ENCODE assay signal across 8 cellular contexts in the genomic region with DNA sequence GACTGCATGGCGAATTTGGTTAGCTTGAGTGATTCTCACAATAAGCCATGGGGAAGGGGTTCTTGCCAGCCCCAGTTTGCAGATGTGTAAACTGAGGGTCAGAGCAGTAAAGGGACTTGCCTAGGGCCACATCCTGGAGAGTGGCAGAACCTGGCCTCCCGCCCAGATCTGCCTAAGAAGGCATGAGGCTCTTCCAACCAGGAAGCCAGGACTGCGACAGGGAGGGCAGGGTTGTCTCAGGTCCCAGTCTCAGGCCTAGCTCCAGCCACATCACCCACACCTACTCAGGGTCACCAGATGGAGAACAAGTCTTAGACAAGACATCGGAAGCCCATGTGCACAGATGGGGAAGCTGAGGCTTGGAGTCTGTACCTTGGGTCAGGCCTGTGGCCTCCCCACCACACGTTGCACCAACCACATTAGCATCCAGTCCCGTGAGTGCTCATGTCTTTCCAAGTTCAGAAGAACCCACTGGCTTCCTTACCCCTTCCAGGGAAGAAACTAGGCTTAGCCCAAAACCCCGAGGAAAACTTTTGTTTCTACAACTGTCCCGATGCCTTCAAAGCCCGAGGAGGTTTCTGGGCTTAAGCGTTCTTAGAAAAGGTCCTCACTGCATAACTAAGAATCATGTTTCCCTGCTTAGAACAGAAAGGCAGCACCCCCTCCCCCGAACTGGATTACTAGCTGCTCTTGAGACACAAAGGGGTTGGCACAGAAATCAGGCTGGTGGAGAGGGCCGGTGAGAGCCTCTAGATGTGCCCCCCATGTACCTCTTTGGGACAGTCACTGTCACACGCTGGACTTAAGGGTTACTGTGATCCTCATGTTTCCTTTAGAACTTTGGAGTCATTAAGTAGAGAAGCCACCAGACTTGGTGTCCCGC. TPM values are rescaled to one million over a fixed set of nuclear protein-coding genes. Genes with fewer than 3 reads are reported as not detected.
A peak's percentile ranks its signal among the peaks of the same experiment; 100 is the strongest.
DNase-seq lines count a peak whose midpoint lies in the region; ATAC-seq, FAIRE-seq and TF ChIP-seq lines count a peak whose summit lies in the region.

No MANE protein-coding gene starts in this region.

- peak; percentile 41 for DNase-seq in activated naive CD4-positive, alpha-beta T cell treated with anti-CD3 and anti-CD28 coated beads, Interleukin-2, amount 10 ng/mL, durations not matched to agents 7 days and 5 days
- no peak for DNase-seq in activated naive CD4-positive, alpha-beta T cell (lab: John Stamatoyannopoulos, UW)
- peak; percentile 60 to 62 for DNase-seq in activated T-cell treated with anti-CD3 and anti-CD28 coated beads, Interleukin-2, amount 50 U/mL, for 48 hours
- DNase-seq in HepG2 (ENCODE audit: low spot score) (no peak), transverse colon (no peak), T1000 (lab: John Stamatoyannopoulos, UW) (no peak), HEK293T (ENCODE audit: extremely low spot score) (no peak), mesenchymal stem cell (no peak)

- no peak overlapping the region for H4K91ac ChIP-seq in mesenchymal stem cell (ENCODE audit: low read length)

- peaks cover 65% of the 10 kb centered on the region for H3K36me3 Mint-ChIP-seq in activated naive CD4-positive, alpha-beta T cell treated with anti-CD3 and anti-CD28 coated beads, Interleukin-2, amount 10 ng/mL, durations not matched to agents 7 days and 5 days

- no peak overlapping the region for H3K4ac ChIP-seq in mesenchymal stem cell (ENCODE audit: low read depth in 1 of 2, low read length in 2 of 2)

- no peaks in the 10 kb centered on the region for H4K20me1 ChIP-seq in HepG2 (ENCODE audit: insufficient read depth, low read length)

- H3K4me3 ChIP-seq in HepG2 (replicated peaks in 1 of 3; ENCODE audit: insufficient read depth in 1 of 3, low read depth in 2 of 3, low read length in 3 of 3) (peak overlapping the region in 2 of 3 experiments; percentile 26 to 68; a peak in 4 of 6 replicates), transverse colon (peak overlapping the region in 3 of 4 donors; percentile 72 to 79 (median 74)), mesenchymal stem cell (ENCODE audit: insufficient read depth in 1 of 2, low read depth in 1 of 2, low read length in 2 of 2) (no peak overlapping the region)

- H3K4me3 Mint-ChIP-seq in activated naive CD4-positive, alpha-beta T cell treated with anti-CD3 and anti-CD28 coated beads, Interleukin-2, amount 10 ng/mL, durations not matched to agents 7 days and 5 days = peak overlapping the region; percentile 97

- no peak for TF ChIP-seq RAD21 in HepG2 (CRISPR knock-in tag; IDR thresholded peaks at IDR 0.05)

- H3K27ac Mint-ChIP-seq in activated naive CD4-positive, alpha-beta T cell treated with anti-CD3 and anti-CD28 coated beads, Interleukin-2, amount 10 ng/mL, durations not matched to agents 7 days and 5 days = peak overlapping the region; percentile 99

- no TSS peak for BruUV-seq in HepG2 (replicated peaks; lab: Mats Ljungman, UMichigan)

- POLR2A ChIA-PET in HepG2 (lab: Yijun Ruan, JAX) (no interaction called here), HEK293T (lab: Yijun Ruan, JAX) (no interaction called here)

- H3K27me3 Mint-ChIP-seq in activated naive CD4-positive, alpha-beta T cell treated with anti-CD3 and anti-CD28 coated beads, Interleukin-2, amount 10 ng/mL, durations not matched to agents 7 days and 5 days = peaks cover 4% of the 10 kb centered on the region

- H3K27me3 ChIP-seq in HepG2 (ENCODE audit: control insufficient read depth in 1 of 2, insufficient read depth in 2 of 2, low read length in 2 of 2) = peaks cover 17 to 49% of the 10 kb centered on the region in 2 experiments
- H3K27me3 ChIP-seq in transverse colon = peaks cover 30% of the 10 kb centered on the region
- H3K27me3 ChIP-seq in mesenchymal stem cell (ENCODE audit: control insufficient read depth in 1 of 2, insufficient read depth in 1 of 2, low read length in 2 of 2) = peaks cover 18 to 34% of the 10 kb centered on the region in 2 experiments

- no peak overlapping the region for H2BK15ac ChIP-seq in mesenchymal stem cell (ENCODE audit: low read depth, poor library complexity, severe bottlenecking)

- TF ChIP-seq EP300 in HepG2 (IDR thresholded peaks at IDR 0.05; ENCODE audit: low read depth in 2 of 2, low read length in 2 of 2) (no peak), HepG2 (CRISPR knock-in tag; IDR thresholded peaks at IDR 0.05; ENCODE audit: borderline replicate concordance) (no peak), transverse colon (IDR thresholded peaks at IDR 0.05; ENCODE audit: low read depth) (no peak)

- no peak overlapping the region for H2BK12ac ChIP-seq in mesenchymal stem cell (ENCODE audit: low read length in 2 of 2)

- no peak overlapping the region for H4K8ac ChIP-seq in mesenchymal stem cell (ENCODE audit: low read length)

- H3K9me3 ChIP-seq in HepG2 (ENCODE audit: low read length) = no peaks in the 10 kb centered on the region
- no peaks in the 10 kb centered on the region for H3K9me3 ChIP-seq in transverse colon
- H3K9me3 ChIP-seq in mesenchymal stem cell (ENCODE audit: control insufficient read depth, low read length) = no peaks in the 10 kb centered on the region

- H3K79me2 ChIP-seq in HepG2 (ENCODE audit: insufficient read depth, low read length) = no peaks in the 10 kb centered on the region

- H3K27ac ChIP-seq in HepG2 (ENCODE audit: extremely low read length, insufficient read depth, low read length) (no peak overlapping the region), transverse colon (peak overlapping the region; percentile 76 to 84 (median 82)), mesenchymal stem cell (ENCODE audit: low read length, poor library complexity, severe bottlenecking) (no peak overlapping the region)

- H3K4me1 ChIP-seq in HepG2 (ENCODE audit: insufficient read depth, low read length) = peaks cover 62% of the 10 kb centered on the region
- H3K4me1 ChIP-seq in transverse colon = peaks cover 5 to 28% (median 12%) of the 10 kb centered on the region in 4 donors
- peaks cover 13% of the 10 kb centered on the region for H3K4me1 ChIP-seq in mesenchymal stem cell (ENCODE audit: control insufficient read depth, insufficient read depth, low read depth, low read length)

- TF ChIP-seq CTCF in HepG2 (CRISPR knock-in tag; IDR thresholded peaks at IDR 0.05) = no peak
- TF ChIP-seq CTCF in transverse colon (IDR thresholded peaks at IDR 0.05) = no peak

- no peak overlapping the region for H2BK5ac ChIP-seq in mesenchymal stem cell (ENCODE audit: low read depth, low read length, poor library complexity, severe bottlenecking)

- H3K9me3 Mint-ChIP-seq in activated naive CD4-positive, alpha-beta T cell treated with anti-CD3 and anti-CD28 coated beads, Interleukin-2, amount 10 ng/mL, durations not matched to agents 7 days and 5 days = no peaks in the 10 kb centered on the region

- TF ChIP-seq POLR2A in HepG2 (IDR thresholded peaks at IDR 0.05; ENCODE audit: insufficient read depth in 1 of 2, low read depth in 2 of 2, low read length in 2 of 2) (no peak), transverse colon (IDR thresholded peaks at IDR 0.05) (no peak)

- no peaks in the 10 kb centered on the region for H3K79me1 ChIP-seq in mesenchymal stem cell (replicated peaks; ENCODE audit: low read length, poor library complexity, severe bottlenecking)

- ATAC-seq in HepG2 = no peak

- no peak overlapping the region for H3K9ac ChIP-seq in HepG2 (ENCODE audit: insufficient read depth, low read depth, low read length)
- no peak overlapping the region for H3K9ac ChIP-seq in mesenchymal stem cell (ENCODE audit: low read length)

- CTCF ChIA-PET in activated naive CD4-positive, alpha-beta T cell treated with anti-CD3 and anti-CD28 coated beads, Interleukin-2, amount 10 ng/mL, durations not matched to agents 7 days and 5 days (lab: Charles Lee) = interaction anchor here (1.6 to 4.7 kb wide), 3 partner anchors 15 to 63 kb away, joined by 3 to 25 read pairs (median 6); no protein-coding TSS in a partner anchor
- CTCF ChIA-PET in HepG2 (lab: Yijun Ruan, JAX; ENCODE audit: low intra/inter-chr PET ratio, low total read pairs) (no interaction called here), HEK293T (lab: Yijun Ruan, JAX) (no interaction called here)

- H2AFZ ChIP-seq in HepG2 (ENCODE audit: low read length) (no peak overlapping the region), mesenchymal stem cell (ENCODE audit: low read depth, low read length) (no peak overlapping the region)

- no peak overlapping the region for H2AK5ac ChIP-seq in mesenchymal stem cell (ENCODE audit: low read length, severe bottlenecking)

- no peak overlapping the region for H3K14ac ChIP-seq in mesenchymal stem cell (ENCODE audit: low read length in 2 of 2)

- H3K18ac ChIP-seq in mesenchymal stem cell (ENCODE audit: low read depth in 1 of 2, low read length in 2 of 2) = no peak overlapping the region

- H3K23ac ChIP-seq in mesenchymal stem cell (ENCODE audit: low read length in 2 of 2) = no peak overlapping the region

- intact Hi-C loops in HepG2 (cut with micrococcal nuclease; ENCODE audit: unreplicated experiment) (loop anchor here (10.0 kb wide), 1 partner anchor 51 kb away; no protein-coding TSS in a partner anchor), transverse colon (cut with DNase I; ENCODE audit: low total_unique reads) (no loop called here)

- H3K4me2 ChIP-seq in HepG2 (ENCODE audit: low read depth, low read length) (peak overlapping the region; percentile 86), mesenchymal stem cell (ENCODE audit: low read length, poor library complexity, severe bottlenecking) (no peak overlapping the region)

- H3K36me3 ChIP-seq in HepG2 (replicated peaks in 1 of 2; ENCODE audit: control insufficient read depth in 1 of 2, insufficient read depth in 2 of 2, low read length in 2 of 2) (no peaks in the 10 kb centered on the region), transverse colon (no peaks in the 10 kb centered on the region), mesenchymal stem cell (ENCODE audit: control insufficient read depth in 1 of 2, insufficient read depth in 2 of 2, low read depth in 1 of 2, low read length in 2 of 2) (no peaks in the 10 kb centered on the region)

- H3K4me1 Mint-ChIP-seq in activated naive CD4-positive, alpha-beta T cell treated with anti-CD3 and anti-CD28 coated beads, Interleukin-2, amount 10 ng/mL, durations not matched to agents 7 days and 5 days = peaks cover 45% of the 10 kb centered on the region

- H2BK120ac ChIP-seq in mesenchymal stem cell (ENCODE audit: low read depth, low read length) = no peak overlapping the region

- FAIRE-seq in HepG2 (lab: Jason Lieb, UNC) = no peak

- in situ Hi-C loops in HepG2 (cut with HindIII; ENCODE audit: extremely low pct_ligation_motif_present, low pct_unique_long_range_greater_than_20kb) (no loop called here), transverse colon (cut with MboI; ENCODE audit: low pct_ligation_motif_present in 1 of 4, low pct_unique_long_range_greater_than_20kb in 1 of 4, low sequenced_read_pairs in 3 of 4) (no loop called here)

- 48% methylated on average over 11 of the region's 14 CpGs for WGBS in HepG2 (ENCODE audit: low lambda C conversion rate)
- 51 to 60% methylated on average over 1 to 14 of the region's 14 CpGs for WGBS in transverse colon (ENCODE audit: low coverage in 1 of 2), 2 donors
- 88% methylated on average over 14 of the region's 14 CpGs for WGBS in mesenchymal stem cell

RNA-seq across cellular contexts. Expression of a gene that starts 2.3 kb away (rescaled TPM):
- 0.14 and 0.18 TPM in 2 replicates for total RNA-seq in HepG2 (2016; rRNA removed; fragmentation: Illumina TruSeq; extraction: Trizol)
- total RNA-seq in HepG2 (2016; cell fraction: cytosol; rRNA removed; fragmentation: Illumina TruSeq; extraction: Trizol; ENCODE audit: low read depth) = not detected in 2 replicates
- total RNA-seq in HepG2 (2016; cell fraction: insoluble cytoplasmic fraction; rRNA removed; fragmentation: Illumina TruSeq; extraction: Trizol) = 0.15 and 0.26 TPM in 2 replicates
- 0.15 TPM in 1 of 2 replicates, not detected in the other for total RNA-seq in HepG2 (2016; cell fraction: membrane; rRNA removed; fragmentation: Illumina TruSeq; extraction: Trizol)
- 0.50 and 0.68 TPM in 2 replicates for total RNA-seq in HepG2 (2016; cell fraction: nucleus; rRNA removed; fragmentation: Illumina TruSeq; extraction: Trizol)
- polyA plus RNA-seq in HepG2 (2011; rRNA removed) = 0.51 and 0.62 TPM in 2 replicates
- 0.37 and 0.43 TPM in 2 replicates for polyA plus RNA-seq in HepG2 (2011; cell fraction: cytosol; rRNA removed)
- 0.63 and 0.69 TPM in 2 replicates for polyA plus RNA-seq in HepG2 (2011; cell fraction: nucleus; rRNA removed)
- 0.25 and 0.30 TPM in 2 replicates for polyA plus RNA-seq in HepG2 (2012)
- 0.03 and 0.11 TPM in 2 replicates for polyA plus RNA-seq in HepG2 (2016; cell fraction: cytosol; fragmentation: Illumina TruSeq; extraction: Trizol; ENCODE audit: low read depth)
- polyA plus RNA-seq in HepG2 (2016; cell fraction: insoluble cytoplasmic fraction; fragmentation: Illumina TruSeq; extraction: Trizol; ENCODE audit: low read depth) = 0.12 and 0.21 TPM in 2 replicates
- polyA plus RNA-seq in HepG2 (2016; cell fraction: membrane; fragmentation: Illumina TruSeq; extraction: Trizol; ENCODE audit: low read depth) = 0.07 and 0.10 TPM in 2 replicates
- polyA plus RNA-seq in HepG2 (2016; cell fraction: nucleus; fragmentation: Illumina TruSeq; extraction: Trizol; ENCODE audit: insufficient read depth, low read depth) = 0.11 and 0.22 TPM in 2 replicates
- 0.62 and 23.9 TPM in 2 replicates for polyA minus RNA-seq in HepG2 (2011; rRNA and poly(A)+ RNA removed; ENCODE audit: low replicate concordance)
- 0.26 and 0.49 TPM in 2 replicates for polyA minus RNA-seq in HepG2 (2011; cell fraction: cytosol; rRNA and poly(A)+ RNA removed)
- 0.12 and 0.13 TPM in 2 replicates for polyA minus RNA-seq in HepG2 (2011; cell fraction: nucleus; rRNA and poly(A)+ RNA removed)
- 1 to 10 TPM in 3 of 4 donors, under 1 TPM in 1; 1.00 to 3.4 (median 2.2) TPM for total RNA-seq in transverse colon
- 0.72 TPM for polyA plus RNA-seq in mesenchymal stem cell (2013, experiment 1 of 2)
- polyA plus RNA-seq in mesenchymal stem cell (2013, experiment 2 of 2) = 0.75 TPM

RNA-seq across cellular contexts. Expression of a gene that starts 15.5 kb away (rescaled TPM):
- total RNA-seq in HepG2 (2016; rRNA removed; fragmentation: Illumina TruSeq; extraction: Trizol) = 0.66 and 1.2 TPM in 2 replicates
- total RNA-seq in HepG2 (2016; cell fraction: cytosol; rRNA removed; fragmentation: Illumina TruSeq; extraction: Trizol; ENCODE audit: low read depth) = 1.1 TPM in 2 replicates
- 0.85 and 1.0 TPM in 2 replicates for total RNA-seq in HepG2 (2016; cell fraction: insoluble cytoplasmic fraction; rRNA removed; fragmentation: Illumina TruSeq; extraction: Trizol)
- 1.7 TPM in 2 replicates for total RNA-seq in HepG2 (2016; cell fraction: membrane; rRNA removed; fragmentation: Illumina TruSeq; extraction: Trizol)
- total RNA-seq in HepG2 (2016; cell fraction: nucleus; rRNA removed; fragmentation: Illumina TruSeq; extraction: Trizol) = 0.28 and 1.4 TPM in 2 replicates
- 0.33 and 0.67 TPM in 2 replicates for polyA plus RNA-seq in HepG2 (2011; rRNA removed)
- polyA plus RNA-seq in HepG2 (2011; cell fraction: cytosol; rRNA removed) = 0.47 and 1.0 TPM in 2 replicates
- polyA plus RNA-seq in HepG2 (2011; cell fraction: nucleus; rRNA removed) = 0.66 and 0.87 TPM in 2 replicates
- polyA plus RNA-seq in HepG2 (2012) = 0.69 and 0.78 TPM in 2 replicates
- 1.2 and 1.6 TPM in 2 replicates for polyA plus RNA-seq in HepG2 (2016; cell fraction: cytosol; fragmentation: Illumina TruSeq; extraction: Trizol; ENCODE audit: low read depth)
- 0.74 and 0.82 TPM in 2 replicates for polyA plus RNA-seq in HepG2 (2016; cell fraction: insoluble cytoplasmic fraction; fragmentation: Illumina TruSeq; extraction: Trizol; ENCODE audit: low read depth)
- 1.7 TPM in 2 replicates for polyA plus RNA-seq in HepG2 (2016; cell fraction: membrane; fragmentation: Illumina TruSeq; extraction: Trizol; ENCODE audit: low read depth)
- 0.56 and 0.57 TPM in 2 replicates for polyA plus RNA-seq in HepG2 (2016; cell fraction: nucleus; fragmentation: Illumina TruSeq; extraction: Trizol; ENCODE audit: insufficient read depth, low read depth)
- 0.16 and 1.9 TPM in 2 replicates for polyA minus RNA-seq in HepG2 (2011; rRNA and poly(A)+ RNA removed; ENCODE audit: low replicate concordance)
- polyA minus RNA-seq in HepG2 (2011; cell fraction: cytosol; rRNA and poly(A)+ RNA removed) = 0.70 and 0.79 TPM in 2 replicates
- 0.52 and 1.1 TPM in 2 replicates for polyA minus RNA-seq in HepG2 (2011; cell fraction: nucleus; rRNA and poly(A)+ RNA removed)
- 10 to 100 TPM in 1 of 4 donors, 1 to 10 TPM in 3; 3.0 to 10.3 (median 4.1) TPM for total RNA-seq in transverse colon
- 0.17 TPM for polyA plus RNA-seq in mesenchymal stem cell (2013, experiment 1 of 2)
- polyA plus RNA-seq in mesenchymal stem cell (2013, experiment 2 of 2) = 0.14 TPM

Comparison
In these comparisons a context has a peak if more than half of its experiments do, and no peak if none do; other contexts are left out.
1. DNase-seq: peak in activated naive CD4-positive, alpha-beta T cell treated with anti-CD3 and anti-CD28 coated beads, Interleukin-2, amount 10 ng/mL, durations not matched to agents 7 days and 5 days (single experiment) and activated T-cell treated with anti-CD3 and anti-CD28 coated beads, Interleukin-2, amount 50 U/mL, for 48 hours (2 of 2); none in activated naive CD4-positive, alpha-beta T cell (0 of 4), HepG2 (single experiment), transverse colon (single experiment), T1000 (single experiment), HEK293T (single experiment) and mesenchymal stem cell (single experiment).
2. H3K27ac ChIP-seq: peak in transverse colon (4 of 4); none in HepG2 (single experiment) and mesenchymal stem cell (single experiment).
3. H3K4me3 ChIP-seq: peak in HepG2 (2 of 3) and transverse colon (3 of 4); none in mesenchymal stem cell (0 of 2).